In genomic region chr9:33129886-33130284, GRCh38 we compare ENCODE assay signal across 9 cellular contexts. TPM values are rescaled to one million over a fixed set of nuclear protein-coding genes. Genes with fewer than 3 reads are reported as not detected.
DNase-seq lines count a peak whose midpoint lies in the region; ATAC-seq and TF ChIP-seq lines count a peak whose summit lies in the region.
"Had no signal": no experiment of that assay in that cellular context is flagged by ENCODE, and none has a peak within 500 bp of the region (broad histone marks: within the 10 kb centered on the region; RNA-seq: fewer than 3 reads in every experiment).

No MANE protein-coding gene starts in this region.

- H3K9me3 Mint-ChIP-seq in HFFc6 = no peaks in the 10 kb centered on the region
- no peaks in the 10 kb centered on the region for H3K9me3 Mint-ChIP-seq in naive B cell
- H3K9me3 Mint-ChIP-seq in endodermal cell = peaks cover 20% of the 10 kb centered on the region

- no peaks in the 10 kb centered on the region for H3K9me3 ChIP-seq in PC-9 (ENCODE audit: insufficient read depth, low read depth)
- no peaks in the 10 kb centered on the region for H3K9me3 ChIP-seq in endodermal cell (ENCODE audit: control insufficient read depth, low read length)

- H3K4me3 Mint-ChIP-seq in HFFc6 (no peak overlapping the region), naive B cell (peak overlapping the region; percentile 2 to 83 (median 72)), endodermal cell (no peak overlapping the region)

- H3K36me3 ChIP-seq in PC-9 (ENCODE audit: low read depth) = no peaks in the 10 kb centered on the region; the same call in 1 of the 2 replicates
- H3K36me3 ChIP-seq in endodermal cell (ENCODE audit: control insufficient read depth, insufficient read depth, low read length) = peaks cover 51% of the 10 kb centered on the region

- H3K27ac ChIP-seq in PC-9 (peak overlapping the region; percentile 88), endodermal cell (ENCODE audit: low read depth, low read length) (no peak overlapping the region)

- no peaks in the 10 kb centered on the region for H3K9me2 ChIP-seq in PC-9 (ENCODE audit: insufficient read depth)

- intact Hi-C loops in PC-9 (cut with micrococcal nuclease; ENCODE audit: unreplicated experiment) (loop anchor here (1.0 to 2.0 kb wide), 4 partner anchors 23 to 49 kb away; partner anchors contain the start of gene B4GALT1), head of caudate nucleus (cut with DNase I) (no loop called here)

- BruUV-seq in PC-9 (replicated peaks; lab: Mats Ljungman, UMichigan) = no TSS peak

- peak overlapping the region; percentile 37; the same call in 1 of the 2 replicates for H3K4me3 ChIP-seq in PC-9
- H3K4me3 ChIP-seq in endodermal cell (ENCODE audit: low read length) = no peak overlapping the region

- H3K4me1 ChIP-seq in PC-9 (replicated peaks; ENCODE audit: insufficient read depth) (peaks cover 53% of the 10 kb centered on the region), endodermal cell (ENCODE audit: control insufficient read depth, insufficient read depth, low read length) (peaks cover 15% of the 10 kb centered on the region)

- peaks cover 32% of the 10 kb centered on the region for H3F3A ChIP-seq in PC-9 (ENCODE audit: insufficient read depth, low read depth)

- H3K79me2 ChIP-seq in PC-9 (ENCODE audit: low read depth) = peaks cover 36% of the 10 kb centered on the region

- no peak for TF ChIP-seq CTCF in HFFc6 (IDR thresholded peaks at IDR 0.05)
- no peak for TF ChIP-seq CTCF in PC-9 (conservative IDR thresholded peaks at IDR 0.05)
- no peak for TF ChIP-seq CTCF in endodermal cell (conservative IDR thresholded peaks at IDR 0.05)

- CTCF ChIA-PET in PC-9 (lab: Charles Lee) = no interaction called here

- H3K27me3 ChIP-seq in PC-9 (ENCODE audit: insufficient read depth, low read depth) (no peaks in the 10 kb centered on the region), endodermal cell (ENCODE audit: control insufficient read depth, insufficient read depth, low read length, poor library complexity, severe bottlenecking) (no peaks in the 10 kb centered on the region)

- peak overlapping the region; percentile 81 for H3K4me2 ChIP-seq in PC-9

- DNase-seq in HFFc6 = no peak
- DNase-seq in PC-9 = peak; percentile 72 to 93
- peak; percentile 46 for DNase-seq in naive B cell
- no peak for DNase-seq in NCI-H2227 (lab: John Stamatoyannopoulos, UW; ENCODE audit: unreplicated experiment)
- DNase-seq in endodermal cell = no peak
- DNase-seq in hypothalamus (lab: John Stamatoyannopoulos, UW) = no peak
- DNase-seq in head of caudate nucleus = no peak
- DNase-seq: NCI-H1417 had no signal

- no peak overlapping the region for H3K9ac ChIP-seq in endodermal cell (ENCODE audit: extremely low read depth, low read length, poor library complexity, severe bottlenecking)

- ATAC-seq in GM18498 (IDR thresholded peaks at IDR 0.05; ENCODE audit: unreplicated experiment) (peak; percentile 45), naive B cell (ENCODE audit: low read depth in 2 of 2) (peak; percentile 15 to 16)

- no peaks in the 10 kb centered on the region for H4K20me1 ChIP-seq in PC-9 (ENCODE audit: insufficient read depth)

- H3K4me1 Mint-ChIP-seq in HFFc6 (ENCODE audit: low read depth) (peaks cover 69% of the 10 kb centered on the region), naive B cell (peaks cover 70 to 85% (median 71%) of the 10 kb centered on the region in 3 donors), endodermal cell (peaks cover 41% of the 10 kb centered on the region)

- H2AFZ ChIP-seq in PC-9 = no peak overlapping the region

- peaks cover 51% of the 10 kb centered on the region for H3K36me3 Mint-ChIP-seq in HFFc6 (ENCODE audit: low read depth)
- H3K36me3 Mint-ChIP-seq in naive B cell = peaks cover 7 to 37% of the 10 kb centered on the region in 2 donors
- H3K36me3 Mint-ChIP-seq in endodermal cell (ENCODE audit: low read depth) = peaks cover 48% of the 10 kb centered on the region

- H3K27me3 Mint-ChIP-seq in HFFc6 (ENCODE audit: insufficient read depth) (peaks cover 2% of the 10 kb centered on the region; the same call in 1 of the 2 replicates), naive B cell (no peaks in the 10 kb centered on the region), endodermal cell (ENCODE audit: insufficient read depth) (no peaks in the 10 kb centered on the region)

- H3K27ac Mint-ChIP-seq in HFFc6 (peak overlapping the region; percentile 3; the same call in 1 of the 2 replicates), naive B cell (peak overlapping the region; percentile 92 to 99 (median 97)), endodermal cell (no peak overlapping the region)

- WGBS in endodermal cell (ENCODE audit: insufficient coverage in 1 of 2, insufficient read length in 1 of 2), 2 experiments = 88 to 91% methylated on average over 4 to 5 of the region's 5 CpGs

- POLR2A ChIA-PET in PC-9 (lab: Charles Lee; ENCODE audit: unreplicated experiment) = no interaction called here

RNA-seq across cellular contexts. Expression of gene B4GALT1, which starts 37.3 kb away (rescaled TPM):
- 100 to 1,000 TPM in 4 of 6 experiments, 10 to 100 TPM in 2; 87.2 to 116 (median 106) TPM for total RNA-seq in HFFc6 (2021; fragmentation: NEBNext Ultra II Directional; extraction: Animal tissue kit (Norgen Biotek cat#: 25700))
- total RNA-seq in PC-9 (2021) = 75.6 and 87.2 TPM in 2 replicates
- polyA plus RNA-seq in naive B cell (ENCODE audit: low read depth in 6 of 6) = 100 to 1,000 TPM in 1 of 6 donors, 10 to 100 TPM in 5; 30.4 to 112 (median 72.8) TPM
- total RNA-seq in endodermal cell = 10 to 100 TPM; 62.9 to 92.6 TPM
- 29.4 TPM for polyA plus RNA-seq in endodermal cell (2013, experiment 1 of 2)
- 31.1 TPM for polyA plus RNA-seq in endodermal cell (2013, experiment 2 of 2)

RNA-seq across cellular contexts. Expression of gene SMU1, which starts 53.4 kb away (rescaled TPM):
- total RNA-seq in HFFc6 (2021; fragmentation: NEBNext Ultra II Directional; extraction: Animal tissue kit (Norgen Biotek cat#: 25700)) = 10 to 100 TPM; 20.3 to 22.1 (median 21.6) TPM
- total RNA-seq in PC-9 (2021) = 12.6 and 14.5 TPM in 2 replicates
- 10 to 100 TPM; 19.6 to 44.5 (median 25.8) TPM for polyA plus RNA-seq in naive B cell (ENCODE audit: low read depth in 6 of 6)
- total RNA-seq in endodermal cell = 10 to 100 TPM; 25.0 to 28.7 TPM
- 19.6 TPM for polyA plus RNA-seq in endodermal cell (2013, experiment 1 of 2)
- polyA plus RNA-seq in endodermal cell (2013, experiment 2 of 2) = 18.3 TPM

Comparison
In these comparisons a context has a peak if more than half of its experiments do, and no peak if none do; other contexts are left out.
1. DNase-seq: peak in PC-9 (2 of 2) and naive B cell (single experiment); none in HFFc6 (single experiment), NCI-H2227 (single experiment), endodermal cell (single experiment), hypothalamus (0 of 51) and head of caudate nucleus (0 of 42).
2. H3K4me3 Mint-ChIP-seq: peak in naive B cell (8 of 8); none in HFFc6 (single experiment) and endodermal cell (single experiment).